ENCODE assay signal across 11 cellular contexts in genomic region chr10:49000437-49001398, GRCh38.
"Had no signal": no experiment of that assay in that cellular context is flagged by ENCODE, and none has a peak within 500 bp of the region (broad histone marks: within the 10 kb centered on the region; RNA-seq: fewer than 3 reads in every experiment).

No MANE protein-coding gene starts in this region.

- H3K9me3 ChIP-seq: gastroesophageal sphincter had no signal

- DNase-seq: activated B cell treated with CpG ODN at 0.5 μM for 24 hours; activated CD4-positive, alpha-beta T cell treated with anti-CD3 and anti-CD28 coated beads, Interleukin-2, amount 10 ng/mL, durations not matched to agents 24 days and 14 days; activated gamma-delta T cell treated with Interleukin-2 at 50 U/mL for 16 hours; activated naive CD8-positive, alpha-beta T cell treated with anti-CD3 and anti-CD28 coated beads for 36 hours; erythroblast; naive thymus-derived CD8-positive, alpha-beta T cell; stimulated activated CD4-positive, alpha-beta T cell treated with anti-CD3 and anti-CD28 coated beads, Interleukin-2, amount 100 ng/mL, for 48 hours; stimulated activated naive B cell treated with anti-CD40 and anti-IgM and Interleukin-4, amounts not matched to agents 10 μg/mL and 1 μg/mL and 100 μg/mL, for 72 hours; substantia nigra had no signal

- H3K36me3 ChIP-seq: gastroesophageal sphincter had no signal

- H3K27ac ChIP-seq: dorsolateral prefrontal cortex, gastroesophageal sphincter had no signal

- H3K4me3 ChIP-seq: dorsolateral prefrontal cortex, gastroesophageal sphincter had no signal

- H3K27me3 ChIP-seq: dorsolateral prefrontal cortex, gastroesophageal sphincter had no signal
